Comparison of ENCODE assay signal across 1 cellular context in genomic region chr1:115138973-115139372, GRCh38.
TF ChIP-seq lines count a peak whose summit lies in the region.

No MANE protein-coding gene starts in this region.

TF ChIP-seq in HepG2, 621 proteins besides CTCF, POLR2A, EP300 and RAD21 (continued from another document):
- peak; percentile 43; the same call in 1 of the 2 replicates for TF ChIP-seq ZNF501 (CRISPR knock-in tag; IDR thresholded peaks at IDR 0.05)
- TF ChIP-seq PBX3 (CRISPR knock-in tag; IDR thresholded peaks at IDR 0.05; ENCODE audit: borderline replicate concordance), result no peak
- peak; percentile 35; the same call in 1 of the 2 replicates for TF ChIP-seq CEBPB (IDR thresholded peaks at IDR 0.05; ENCODE audit: borderline replicate concordance, low read depth, low read length)
- TF ChIP-seq SALL1 (CRISPR knock-in tag; IDR thresholded peaks at IDR 0.05), result peak; percentile 20; the same call in 1 of the 2 replicates
- TF ChIP-seq TEAD3 (CRISPR knock-in tag; optimal IDR thresholded peaks at IDR 0.05; ENCODE audit: borderline replicate concordance), result peak; percentile 51
- peak; percentile 36; the same call in 1 of the 2 replicates for TF ChIP-seq RFX5 (IDR thresholded peaks at IDR 0.05; ENCODE audit: low read depth, low read length)
